1 cellular context compared by ENCODE assay signal in genomic region chr6:28758046-28758817, GRCh38.
TF ChIP-seq lines count a peak whose summit lies in the region.

No MANE protein-coding gene starts in this region.

TF ChIP-seq in K562, 482 proteins besides CTCF, POLR2A, EP300 and RAD21 (continued from another document and continues in another):
- no peak for TF ChIP-seq RREB1 (CRISPR knock-in tag; IDR thresholded peaks at IDR 0.05)
- TF ChIP-seq ELF4 (CRISPR knock-in tag; IDR thresholded peaks at IDR 0.05): no peak
- 0 out of 2 replicates have a peak, but pooled peaks have one; percentile 11 for TF ChIP-seq CHAMP1 (IDR thresholded peaks at IDR 0.05)
- TF ChIP-seq POLR2G (IDR thresholded peaks at IDR 0.05; ENCODE audit: low read depth, low read length): peak; percentile 55
- no peak for TF ChIP-seq ZNF324 (CRISPR knock-in tag; IDR thresholded peaks at IDR 0.05)
- TF ChIP-seq RHOXF2B (CRISPR knock-in tag; conservative IDR thresholded peaks at IDR 0.05): no peak
- no peak for TF ChIP-seq ZNF280A (IDR thresholded peaks at IDR 0.05; ENCODE audit: low read depth, partially characterized antibody)
- TF ChIP-seq SMARCE1 (IDR thresholded peaks at IDR 0.05): no peak
- 0 out of 2 replicates have a peak, but pooled peaks have one; percentile 19 for TF ChIP-seq JUN (IDR thresholded peaks at IDR 0.05; ENCODE audit: borderline replicate concordance, low read depth, low read length)
- no peak; the same call in 1 of the 2 replicates for TF ChIP-seq JUN (CRISPR knock-in tag; IDR thresholded peaks at IDR 0.05; ENCODE audit: borderline replicate concordance)
- peak; percentile 58 for TF ChIP-seq MTA3 (IDR thresholded peaks at IDR 0.05; ENCODE audit: borderline replicate concordance)
- TF ChIP-seq ZNF586 (CRISPR knock-in tag; conservative IDR thresholded peaks at IDR 0.05): no peak
- no peak; a peak in 4 of 4 replicates for TF ChIP-seq NRF1 (conservative IDR thresholded peaks at IDR 0.05 in 1 of 2, IDR thresholded peaks at IDR 0.05 in 1 of 2)
- TF ChIP-seq POLR2AphosphoS5 (IDR thresholded peaks at IDR 0.05; ENCODE audit: control insufficient read depth, insufficient read depth, low read depth, low read length): peak; percentile 43; the same call in 1 of the 2 replicates
- TF ChIP-seq MAFF (IDR thresholded peaks at IDR 0.05; ENCODE audit: low read length): no peak
- TF ChIP-seq SREBF2 (CRISPR knock-in tag; IDR thresholded peaks at IDR 0.05): no peak
- TF ChIP-seq MED1 (CRISPR knock-in tag; IDR thresholded peaks at IDR 0.05; ENCODE audit: borderline replicate concordance): no peak
- TF ChIP-seq TRIM24 (IDR thresholded peaks at IDR 0.05): peak in 1 of 2 experiments; percentile 68; a peak in 2 of 4 replicates
- TF ChIP-seq ZNF395 (CRISPR knock-in tag; IDR thresholded peaks at IDR 0.05): 0 out of 2 replicates have a peak, but pooled peaks have one; percentile 75
- TF ChIP-seq TRIM28 (IDR thresholded peaks at IDR 0.05): peak; percentile 82
- TF ChIP-seq MAX (CRISPR knock-in tag; IDR thresholded peaks at IDR 0.05): peak; percentile 90
- TF ChIP-seq HDGF (IDR thresholded peaks at IDR 0.05): no peak
- TF ChIP-seq SFPQ (IDR thresholded peaks at IDR 0.05; ENCODE audit: low read depth, low read length): no peak
- TF ChIP-seq HDAC3 (IDR thresholded peaks at IDR 0.05; ENCODE audit: borderline replicate concordance, partially characterized antibody): no peak
- peak; percentile 72; the same call in 1 of the 2 replicates for TF ChIP-seq HES1 (IDR thresholded peaks at IDR 0.05; ENCODE audit: low read depth)
- 0 out of 4 replicates have a peak, but pooled peaks of 1 of the 2 experiments have one; percentile 11 for TF ChIP-seq ZMIZ1 (IDR thresholded peaks at IDR 0.05; ENCODE audit: low read depth in 2 of 2, low read length in 2 of 2)
- no peak for TF ChIP-seq HNRNPK (IDR thresholded peaks at IDR 0.05; ENCODE audit: low read depth, low read length, poor library complexity, severe bottlenecking)
- no peak for TF ChIP-seq ZFPM2 (CRISPR knock-in tag; IDR thresholded peaks at IDR 0.05)
- no peak for TF ChIP-seq MEIS2 (IDR thresholded peaks at IDR 0.05; ENCODE audit: partially characterized antibody)
- no peak for TF ChIP-seq KAT8 (IDR thresholded peaks at IDR 0.05; ENCODE audit: low read depth)
- no peak for TF ChIP-seq PTRF (tag; IDR thresholded peaks at IDR 0.05)
- no peak for TF ChIP-seq ZBTB8A (IDR thresholded peaks at IDR 0.05; ENCODE audit: partially characterized antibody)
- TF ChIP-seq ZNF354B (CRISPR knock-in tag; IDR thresholded peaks at IDR 0.05): no peak
- no peak for TF ChIP-seq E2F4 (CRISPR knock-in tag; IDR thresholded peaks at IDR 0.05; ENCODE audit: low read depth)
- no peak for TF ChIP-seq ZC3H11A (IDR thresholded peaks at IDR 0.05; ENCODE audit: low read depth, low read length)
- TF ChIP-seq TSC22D4 (tag; IDR thresholded peaks at IDR 0.05): no peak
- TF ChIP-seq SRSF7 (optimal IDR thresholded peaks at IDR 0.05; ENCODE audit: low read depth, low read length): no peak
- TF ChIP-seq ZNF668 (CRISPR knock-in tag; IDR thresholded peaks at IDR 0.05): no peak
- TF ChIP-seq ARID3A (IDR thresholded peaks at IDR 0.05; ENCODE audit: borderline replicate concordance, low read depth, low read length): peak; percentile 69; the same call in 1 of the 2 replicates
- 0 out of 2 replicates have a peak, but pooled peaks have one; percentile 14 for TF ChIP-seq MBD2 (IDR thresholded peaks at IDR 0.05; ENCODE audit: borderline replicate concordance, low read depth)
- TF ChIP-seq KLF1 (tag; IDR thresholded peaks at IDR 0.05): no peak
